Comparison of ENCODE assay signal across 8 cellular contexts in genomic region chr5:151094054-151094858, GRCh38. TPM values are rescaled to one million over a fixed set of nuclear protein-coding genes. Genes with fewer than 3 reads are reported as not detected.
DNase-seq lines count a peak whose midpoint lies in the region; ATAC-seq and TF ChIP-seq lines count a peak whose summit lies in the region.

No MANE protein-coding gene starts in this region.

- H3K36me3 ChIP-seq in CD8-positive, alpha-beta memory T cell (ENCODE audit: insufficient read depth, low read length) = no peaks in the 10 kb centered on the region
- H3K36me3 ChIP-seq in gastroesophageal sphincter = no peaks in the 10 kb centered on the region

- no peaks in the 10 kb centered on the region for H3K9me3 ChIP-seq in CD8-positive, alpha-beta memory T cell (ENCODE audit: low read length)
- no peaks in the 10 kb centered on the region for H3K9me3 ChIP-seq in gastroesophageal sphincter

- H3K9me3 Mint-ChIP-seq in CD8-positive, alpha-beta memory T cell = no peaks in the 10 kb centered on the region

- peak in 4 of 5 donors; percentile 37 to 69 (median 52) for DNase-seq in CD8-positive, alpha-beta memory T cell
- peak; percentile 52 for DNase-seq in activated CD8-positive, alpha-beta memory T cell treated with anti-CD3 and anti-CD28 coated beads, Interleukin-2, amount 50 U/mL, for 4 hours
- peak; percentile 50 to 53 (median 51) for DNase-seq in stimulated activated CD4-positive, alpha-beta T cell treated with anti-CD3 and anti-CD28 coated beads, TNF-alpha, amount 100 ng/mL, for 48 hours (ENCODE audit: low read depth in 3 of 3)
- DNase-seq in GOT3 (lab: John Stamatoyannopoulos, UW) (no peak), NCI-H2171 treated with DMSO at 0.1 percent for 48 hours (lab: John Stamatoyannopoulos, UW) (no peak)

- H3K4me1 Mint-ChIP-seq in CD8-positive, alpha-beta memory T cell = peaks cover 64 to 75% (median 75%) of the 10 kb centered on the region in 3 donors

- CTCF ChIA-PET in CD8-positive, alpha-beta memory T cell (lab: Charles Lee) = interaction anchor here (0.6 to 2.5 kb wide), 5 partner anchors 21 to 643 kb away, joined by 3 to 9 read pairs (median 4); no protein-coding TSS in a partner anchor

- TF ChIP-seq POLR2A in gastroesophageal sphincter (IDR thresholded peaks at IDR 0.05) = no peak

- ATAC-seq in GM19463 (IDR thresholded peaks at IDR 0.05; ENCODE audit: unreplicated experiment) = peak; percentile 74
- peak; percentile 62 for ATAC-seq in HG03565 (IDR thresholded peaks at IDR 0.05; ENCODE audit: unreplicated experiment)
- peak; percentile 2 for ATAC-seq in gastroesophageal sphincter

- WGBS in gastroesophageal sphincter (ENCODE audit: low coverage in 1 of 2), 2 donors = 31 to 45% methylated on average over 4 to 10 of the region's 12 CpGs

- no peak for TF ChIP-seq EP300 in gastroesophageal sphincter (IDR thresholded peaks at IDR 0.05)

- H3K27me3 ChIP-seq in CD8-positive, alpha-beta memory T cell (ENCODE audit: insufficient read depth, low read length, poor library complexity, severe bottlenecking) = no peaks in the 10 kb centered on the region
- H3K27me3 ChIP-seq in gastroesophageal sphincter = peaks cover 2% of the 10 kb centered on the region

- peaks cover 56% of the 10 kb centered on the region for H3K4me1 ChIP-seq in CD8-positive, alpha-beta memory T cell (ENCODE audit: insufficient read depth, low read length)
- peaks cover 6 to 38% (median 26%) of the 10 kb centered on the region in 3 donors for H3K4me1 ChIP-seq in gastroesophageal sphincter

- H3K27ac Mint-ChIP-seq in CD8-positive, alpha-beta memory T cell = peak overlapping the region; percentile 84 to 98 (median 94)

- H3K36me3 Mint-ChIP-seq in CD8-positive, alpha-beta memory T cell = peaks cover 0 to 5% (median 0%) of the 10 kb centered on the region in 3 donors

- peaks cover 0 to 2% of the 10 kb centered on the region in 2 donors for H3K27me3 Mint-ChIP-seq in CD8-positive, alpha-beta memory T cell

- H3K4me3 Mint-ChIP-seq in CD8-positive, alpha-beta memory T cell = peak overlapping the region; percentile 26 to 87 (median 74)

- no peak for TF ChIP-seq CTCF in gastroesophageal sphincter (IDR thresholded peaks at IDR 0.05)

- H3K27ac ChIP-seq in CD8-positive, alpha-beta memory T cell (ENCODE audit: low read depth, low read length) = peak overlapping the region; percentile 45
- H3K27ac ChIP-seq in gastroesophageal sphincter = peak overlapping the region in 3 of 4 donors; percentile 65 to 77 (median 69)

- peak overlapping the region; percentile 22 for H3K4me3 ChIP-seq in CD8-positive, alpha-beta memory T cell (ENCODE audit: low read length)
- H3K4me3 ChIP-seq in gastroesophageal sphincter = no peak overlapping the region

- POLR2A ChIA-PET in CD8-positive, alpha-beta memory T cell (lab: Charles Lee) = interaction anchor here (1.3 kb wide), 1 partner anchor 13 kb away, joined by 5 read pairs; no protein-coding TSS in a partner anchor

RNA-seq across cellular contexts. Expression of gene TNIP1, which starts 13.4 kb away (rescaled TPM):
- total RNA-seq in CD8-positive, alpha-beta memory T cell = 100 to 1,000 TPM; 212 to 213 TPM
- polyA plus RNA-seq in CD8-positive, alpha-beta memory T cell = 62.4 TPM
- total RNA-seq in gastroesophageal sphincter = 100 to 1,000 TPM in 2 of 4 donors, 10 to 100 TPM in 2; 74.2 to 142 (median 97.9) TPM

Comparison
In these comparisons a context has a peak if more than half of its experiments do, and no peak if none do; other contexts are left out.
1. DNase-seq: peak in CD8-positive, alpha-beta memory T cell (4 of 5), activated CD8-positive, alpha-beta memory T cell treated with anti-CD3 and anti-CD28 coated beads, Interleukin-2, amount 50 U/mL, for 4 hours (single experiment) and stimulated activated CD4-positive, alpha-beta T cell treated with anti-CD3 and anti-CD28 coated beads, TNF-alpha, amount 100 ng/mL, for 48 hours (3 of 3); none in GOT3 (single experiment) and NCI-H2171 treated with DMSO at 0.1 percent for 48 hours (single experiment).
2. ATAC-seq: peak in every context shown above with its lines; median percentile 74 in GM19463; 62 in HG03565; 2 in gastroesophageal sphincter.